14 cellular contexts compared by ENCODE assay signal in genomic region chr11:36499325-36499724, GRCh38.
"Had no signal": no experiment of that assay in that cellular context is flagged by ENCODE, and none has a peak within 500 bp of the region (broad histone marks: within the 10 kb centered on the region; RNA-seq: fewer than 3 reads in every experiment).

No MANE protein-coding gene starts in this region.

- H3K9me3 Mint-ChIP-seq: activated naive CD4-positive, alpha-beta T cell treated with anti-CD3 and anti-CD28 coated beads, Interleukin-2, amount 10 ng/mL, durations not matched to agents 7 days and 5 days; activated T-helper 2 cell treated with anti-CD3 and anti-CD28 coated beads, Interferon-gamma antibody, Interleukin-2, Interleukin-4, amounts not matched to agents 10 μg/mL and 5 μg/mL and 100 μg/mL, durations not matched to agents 14 hours and 24 hours and 36 hours; mesothelial cell of epicardium; stimulated activated naive B cell treated with anti-CD40 and anti-IgM and Interleukin-4, amounts not matched to agents 10 μg/mL and 1 μg/mL and 100 μg/mL, for 72 hours had no signal

- H3K27me3 Mint-ChIP-seq: activated naive CD4-positive, alpha-beta T cell treated with anti-CD3 and anti-CD28 coated beads, Interleukin-2, amount 10 ng/mL, durations not matched to agents 7 days and 5 days; stimulated activated naive B cell treated with anti-CD40 and anti-IgM and Interleukin-4, amounts not matched to agents 10 μg/mL and 1 μg/mL and 100 μg/mL, for 72 hours had no signal

- H3K27ac Mint-ChIP-seq: activated T-helper 2 cell treated with anti-CD3 and anti-CD28 coated beads, Interferon-gamma antibody, Interleukin-2, Interleukin-4, amounts not matched to agents 10 μg/mL and 5 μg/mL and 100 μg/mL, durations not matched to agents 14 hours and 24 hours and 36 hours; mesothelial cell of epicardium had no signal

- FAIRE-seq: bronchial epithelial cell had no signal

- ATAC-seq: gastroesophageal sphincter had no signal

- H3K4me3 Mint-ChIP-seq: activated naive CD4-positive, alpha-beta T cell treated with anti-CD3 and anti-CD28 coated beads, Interleukin-2, amount 10 ng/mL, durations not matched to agents 7 days and 5 days; mesothelial cell of epicardium; stimulated activated naive B cell treated with anti-CD40 and anti-IgM and Interleukin-4, amounts not matched to agents 10 μg/mL and 1 μg/mL and 100 μg/mL, for 72 hours had no signal

- DNase-seq: activated CD4-positive, alpha-beta T cell treated with anti-CD3 and anti-CD28 coated beads for 1 hour; activated CD8-positive, alpha-beta memory T cell treated with anti-CD3 and anti-CD28 coated beads for 24 hours; activated naive CD4-positive, alpha-beta T cell treated with anti-CD3 and anti-CD28 coated beads, Interleukin-2, amount 10 ng/mL, durations not matched to agents 7 days and 5 days; amygdala; left ventricle myocardium superior; right cardiac atrium; spleen; stimulated activated CD4-positive, alpha-beta T cell treated with anti-CD3 and anti-CD28 coated beads, Interleukin-2, amount 100 ng/mL, for 24 hours; stimulated activated naive B cell treated with anti-CD40 and anti-IgM and Interleukin-4, amounts not matched to agents 10 μg/mL and 1 μg/mL and 100 μg/mL, for 72 hours; T1000 had no signal

- H3K4me1 Mint-ChIP-seq: mesothelial cell of epicardium had no signal
